Comparison of ENCODE assay signal across 8 cellular contexts in the genomic region with DNA sequence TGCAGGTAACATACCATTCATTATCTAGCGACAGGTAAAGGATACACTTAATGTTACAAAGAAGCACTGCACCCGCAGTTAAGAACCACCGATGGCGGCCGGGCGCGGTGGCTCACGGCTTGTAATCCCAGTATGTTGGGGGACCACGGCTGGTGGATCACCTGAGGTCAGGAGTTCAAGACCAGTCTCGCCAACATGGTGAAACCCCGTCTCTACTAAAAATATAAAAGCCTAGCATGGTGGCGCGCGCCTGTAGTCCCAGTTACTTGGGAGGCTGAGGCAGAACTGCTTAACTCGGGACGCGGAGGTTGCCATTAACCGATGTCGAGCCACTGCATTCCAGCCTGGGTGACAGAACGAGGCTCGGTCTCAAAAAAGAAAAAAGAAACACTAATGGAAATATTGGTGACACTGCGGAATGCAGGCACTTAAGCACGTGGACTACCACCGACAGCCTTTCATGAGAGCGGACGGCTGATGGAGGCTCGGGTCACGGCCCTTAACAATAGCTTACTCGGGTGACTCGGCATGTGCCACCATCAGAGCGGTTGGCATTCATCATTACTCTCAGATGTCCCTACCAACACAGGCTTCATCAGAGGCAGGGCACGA. TPM values are rescaled to one million over a fixed set of nuclear protein-coding genes. Genes with fewer than 3 reads are reported as not detected.
DNase-seq lines count a peak whose midpoint lies in the region; ATAC-seq and TF ChIP-seq lines count a peak whose summit lies in the region.

No MANE protein-coding gene starts in this region.

- H3K9me3 ChIP-seq in esophagus (ENCODE audit: control insufficient read depth in 2 of 2, insufficient read depth in 1 of 2, low read depth in 1 of 2, low read length in 1 of 2) (no peaks in the 10 kb centered on the region), neutrophil (no peaks in the 10 kb centered on the region)

- H3K27me3 ChIP-seq in esophagus (ENCODE audit: control insufficient read depth in 1 of 2, insufficient read depth in 2 of 2, low read length in 2 of 2) (no peaks in the 10 kb centered on the region), neutrophil (no peaks in the 10 kb centered on the region)

- H3K36me3 ChIP-seq in esophagus (ENCODE audit: control insufficient read depth in 2 of 2, insufficient read depth in 2 of 2, low read length in 1 of 2) = peaks cover 7 to 8% of the 10 kb centered on the region in 2 donors
- peaks cover 40% of the 10 kb centered on the region for H3K36me3 ChIP-seq in neutrophil

- ATAC-seq in GM18870 (IDR thresholded peaks at IDR 0.05; ENCODE audit: unreplicated experiment) = no peak

- H3K4me3 ChIP-seq in esophagus (ENCODE audit: low read depth in 1 of 2, low read length in 2 of 2) (peak overlapping the region; percentile 83 to 92), neutrophil (ENCODE audit: low read depth in 1 of 2, low read length in 1 of 2) (peak overlapping the region; percentile 76 to 89)

- TF ChIP-seq CTCF in VCaP (conservative IDR thresholded peaks at IDR 0.05) (no peak), neutrophil (IDR thresholded peaks at IDR 0.05) (no peak)

- WGBS in esophagus, 2 donors = 2 to 3% methylated on average over 32 of the region's 32 CpGs

- H3K4me1 ChIP-seq in esophagus (ENCODE audit: control insufficient read depth in 2 of 2, insufficient read depth in 2 of 2, low read length in 1 of 2) = no peaks in the 10 kb centered on the region
- H3K4me1 ChIP-seq in neutrophil (ENCODE audit: control insufficient read depth in 1 of 2, insufficient read depth in 1 of 2, low read depth in 1 of 2, low read length in 1 of 2) = peaks cover 42 to 66% of the 10 kb centered on the region in 2 experiments

- H3K27ac ChIP-seq in VCaP = peak overlapping the region; percentile 93
- peak overlapping the region; percentile 96 to 98 for H3K27ac ChIP-seq in esophagus (ENCODE audit: low read depth in 2 of 2, low read length in 1 of 2)
- H3K27ac ChIP-seq in neutrophil = peak overlapping the region; percentile 95

- DNase-seq in DMS79 (lab: John Stamatoyannopoulos, UW) = peak; percentile 71
- DNase-seq in DMS79 treated with DMSO at 0.1 percent for 48 hours (lab: John Stamatoyannopoulos, UW) = no peak
- no peak for DNase-seq in NCI-H1417 treated with DMSO at 0.1 percent for 48 hours (lab: John Stamatoyannopoulos, UW)
- no peak for DNase-seq in NCI-H1930 (lab: John Stamatoyannopoulos, UW)

RNA-seq across cellular contexts. Expression of a gene that starts 0.5 kb away (rescaled TPM):
- 100 to 1,000 TPM; 419 to 527 TPM for polyA plus RNA-seq in esophagus

RNA-seq across cellular contexts. Expression of a gene that starts 0.9 kb away (rescaled TPM):
- 1 to 10 TPM in 1 of 2 donors, under 1 TPM in 1; 0.47 to 1.3 TPM for polyA plus RNA-seq in esophagus

RNA-seq across cellular contexts. Expression of a gene that starts 42.6 kb away (rescaled TPM):
- polyA plus RNA-seq in esophagus = 1 to 10 TPM; 2.1 to 3.2 TPM

RNA-seq across cellular contexts. Expression of a gene that starts 42.8 kb away (rescaled TPM):
- polyA plus RNA-seq in esophagus = 1 to 10 TPM; 6.4 to 7.9 TPM

RNA-seq across cellular contexts. Expression of a gene that starts 49.9 kb away (rescaled TPM):
- polyA plus RNA-seq in esophagus = under 1 TPM in 1 of 2 donors, not detected in 1; 0.06 TPM
